Comparison of ENCODE assay signal across 6 cellular contexts in genomic region chr2:200863655-200864205, GRCh38. TPM values are rescaled to one million over a fixed set of nuclear protein-coding genes. Genes with fewer than 3 reads are reported as not detected.
DNase-seq lines count a peak whose midpoint lies in the region; ATAC-seq and TF ChIP-seq lines count a peak whose summit lies in the region.

No MANE protein-coding gene starts in this region.

- no peaks in the 10 kb centered on the region for H3K9me3 ChIP-seq in mucosa of stomach (ENCODE audit: control insufficient read depth, low read length)

- peaks cover 27% of the 10 kb centered on the region for H3K4me1 ChIP-seq in mucosa of stomach (ENCODE audit: control insufficient read depth, insufficient read depth, low read length)

- no peaks in the 10 kb centered on the region for H3K27me3 ChIP-seq in mucosa of stomach (ENCODE audit: control insufficient read depth, insufficient read depth, low read length)

- H3K4me3 ChIP-seq in GM12865 (ENCODE audit: low read depth, low read length) = peak overlapping the region; percentile 69
- H3K4me3 ChIP-seq in mucosa of stomach (ENCODE audit: low read length) = peak overlapping the region; percentile 98

- peak overlapping the region; percentile 100 for H3K27ac ChIP-seq in angular gyrus (ENCODE audit: low read depth, low read length)

- TF ChIP-seq CTCF in GM12865 (IDR thresholded peaks at IDR 0.05; ENCODE audit: insufficient read depth, low read depth, low read length, missing control alignments) = no peak

- ATAC-seq in HG03135 (IDR thresholded peaks at IDR 0.05; ENCODE audit: unreplicated experiment) (peak; percentile 14), HG03565 (IDR thresholded peaks at IDR 0.05; ENCODE audit: unreplicated experiment) (no peak)

- no peak for DNase-seq in GM12865 (ENCODE audit: low read depth)
- no peak for DNase-seq in H4 (ENCODE audit: low spot score)

- H3K9ac ChIP-seq in mucosa of stomach (ENCODE audit: low read length) = peak overlapping the region; percentile 100

- H3K36me3 ChIP-seq in mucosa of stomach (ENCODE audit: control insufficient read depth, insufficient read depth, low read length) = no peaks in the 10 kb centered on the region

RNA-seq across cellular contexts. Expression of gene CLK1, which starts 0.7 kb away (rescaled TPM):
- 21.1 and 43.6 TPM in 2 replicates for total RNA-seq in H4 (2014; rRNA removed; shearing (Covaris generic))

RNA-seq across cellular contexts. Expression of gene PPIL3, which starts 25.1 kb away (rescaled TPM):
- total RNA-seq in H4 (2014; rRNA removed; shearing (Covaris generic)) = 61.4 and 83.7 TPM in 2 replicates

RNA-seq across cellular contexts. Expression of gene NIF3L1, which starts 25.4 kb away (rescaled TPM):
- total RNA-seq in H4 (2014; rRNA removed; shearing (Covaris generic)) = 56.5 and 57.4 TPM in 2 replicates

RNA-seq across cellular contexts. Expression of gene BZW1, which starts 52.0 kb away (rescaled TPM):
- 327 and 428 TPM in 2 replicates for total RNA-seq in H4 (2014; rRNA removed; shearing (Covaris generic))
